In the genomic region with DNA sequence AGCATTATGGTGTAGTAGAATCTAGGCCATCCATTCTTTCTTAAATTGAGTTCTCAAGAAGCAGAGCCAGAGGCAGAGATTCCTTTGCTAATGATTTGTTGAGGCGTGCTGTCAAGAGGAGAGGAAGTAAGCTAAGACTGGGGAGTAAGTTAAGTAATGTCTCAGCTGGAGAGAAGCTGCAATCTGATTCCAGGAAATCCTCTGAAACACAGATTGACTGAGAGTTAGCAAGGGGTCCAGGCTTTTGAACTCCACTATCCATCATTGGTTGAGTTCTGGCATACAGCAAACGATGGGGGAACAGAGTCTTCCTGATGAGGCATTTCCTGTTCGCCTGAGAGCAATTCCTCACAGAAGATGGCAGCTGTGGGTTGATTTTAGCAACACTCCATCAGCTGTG, we compare ENCODE assay signal across 1 cellular context.
TF ChIP-seq lines count a peak whose summit lies in the region.

No MANE protein-coding gene starts in this region.

TF ChIP-seq in GM23338, 12 proteins besides CTCF, POLR2A, EP300 and RAD21 (continued from another document):
- TF ChIP-seq, protein P1, sequence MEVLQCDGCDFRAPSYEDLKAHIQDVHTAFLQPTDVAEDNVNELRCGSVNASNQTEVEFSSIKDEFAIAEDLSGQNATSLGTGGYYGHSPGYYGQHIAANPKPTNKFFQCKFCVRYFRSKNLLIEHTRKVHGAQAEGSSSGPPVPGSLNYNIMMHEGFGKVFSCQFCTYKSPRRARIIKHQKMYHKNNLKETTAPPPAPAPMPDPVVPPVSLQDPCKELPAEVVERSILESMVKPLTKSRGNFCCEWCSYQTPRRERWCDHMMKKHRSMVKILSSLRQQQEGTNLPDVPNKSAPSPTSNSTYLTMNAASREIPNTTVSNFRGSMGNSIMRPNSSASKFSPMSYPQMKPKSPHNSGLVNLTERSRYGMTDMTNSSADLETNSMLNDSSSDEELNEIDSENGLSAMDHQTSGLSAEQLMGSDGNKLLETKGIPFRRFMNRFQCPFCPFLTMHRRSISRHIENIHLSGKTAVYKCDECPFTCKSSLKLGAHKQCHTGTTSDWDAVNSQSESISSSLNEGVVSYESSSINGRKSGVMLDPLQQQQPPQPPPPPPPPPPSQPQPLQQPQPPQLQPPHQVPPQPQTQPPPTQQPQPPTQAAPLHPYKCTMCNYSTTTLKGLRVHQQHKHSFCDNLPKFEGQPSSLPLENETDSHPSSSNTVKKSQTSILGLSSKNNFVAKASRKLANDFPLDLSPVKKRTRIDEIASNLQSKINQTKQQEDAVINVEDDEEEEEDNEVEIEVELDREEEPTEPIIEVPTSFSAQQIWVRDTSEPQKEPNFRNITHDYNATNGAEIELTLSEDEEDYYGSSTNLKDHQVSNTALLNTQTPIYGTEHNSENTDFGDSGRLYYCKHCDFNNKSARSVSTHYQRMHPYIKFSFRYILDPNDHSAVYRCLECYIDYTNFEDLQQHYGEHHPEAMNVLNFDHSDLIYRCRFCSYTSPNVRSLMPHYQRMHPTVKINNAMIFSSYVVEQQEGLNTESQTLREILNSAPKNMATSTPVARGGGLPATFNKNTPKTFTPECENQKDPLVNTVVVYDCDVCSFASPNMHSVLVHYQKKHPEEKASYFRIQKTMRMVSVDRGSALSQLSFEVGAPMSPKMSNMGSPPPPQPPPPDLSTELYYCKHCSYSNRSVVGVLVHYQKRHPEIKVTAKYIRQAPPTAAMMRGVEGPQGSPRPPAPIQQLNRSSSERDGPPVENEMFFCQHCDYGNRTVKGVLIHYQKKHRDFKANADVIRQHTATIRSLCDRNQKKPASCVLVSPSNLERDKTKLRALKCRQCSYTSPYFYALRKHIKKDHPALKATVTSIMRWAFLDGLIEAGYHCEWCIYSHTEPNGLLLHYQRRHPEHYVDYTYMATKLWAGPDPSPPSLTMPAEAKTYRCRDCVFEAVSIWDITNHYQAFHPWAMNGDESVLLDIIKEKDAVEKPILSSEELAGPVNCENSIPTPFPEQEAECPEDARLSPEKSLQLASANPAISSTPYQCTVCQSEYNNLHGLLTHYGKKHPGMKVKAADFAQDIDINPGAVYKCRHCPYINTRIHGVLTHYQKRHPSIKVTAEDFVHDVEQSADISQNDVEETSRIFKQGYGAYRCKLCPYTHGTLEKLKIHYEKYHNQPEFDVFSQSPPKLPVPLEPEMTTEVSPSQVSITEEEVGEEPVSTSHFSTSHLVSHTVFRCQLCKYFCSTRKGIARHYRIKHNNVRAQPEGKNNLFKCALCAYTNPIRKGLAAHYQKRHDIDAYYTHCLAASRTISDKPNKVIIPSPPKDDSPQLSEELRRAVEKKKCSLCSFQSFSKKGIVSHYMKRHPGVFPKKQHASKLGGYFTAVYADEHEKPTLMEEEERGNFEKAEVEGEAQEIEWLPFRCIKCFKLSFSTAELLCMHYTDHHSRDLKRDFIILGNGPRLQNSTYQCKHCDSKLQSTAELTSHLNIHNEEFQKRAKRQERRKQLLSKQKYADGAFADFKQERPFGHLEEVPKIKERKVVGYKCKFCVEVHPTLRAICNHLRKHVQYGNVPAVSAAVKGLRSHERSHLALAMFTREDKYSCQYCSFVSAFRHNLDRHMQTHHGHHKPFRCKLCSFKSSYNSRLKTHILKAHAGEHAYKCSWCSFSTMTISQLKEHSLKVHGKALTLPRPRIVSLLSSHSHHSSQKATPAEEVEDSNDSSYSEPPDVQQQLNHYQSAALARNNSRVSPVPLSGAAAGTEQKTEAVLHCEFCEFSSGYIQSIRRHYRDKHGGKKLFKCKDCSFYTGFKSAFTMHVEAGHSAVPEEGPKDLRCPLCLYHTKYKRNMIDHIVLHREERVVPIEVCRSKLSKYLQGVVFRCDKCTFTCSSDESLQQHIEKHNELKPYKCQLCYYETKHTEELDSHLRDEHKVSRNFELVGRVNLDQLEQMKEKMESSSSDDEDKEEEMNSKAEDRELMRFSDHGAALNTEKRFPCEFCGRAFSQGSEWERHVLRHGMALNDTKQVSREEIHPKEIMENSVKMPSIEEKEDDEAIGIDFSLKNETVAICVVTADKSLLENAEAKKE (CRISPR knock-in tag; IDR thresholded peaks at IDR 0.05): no peak
- TF ChIP-seq CREB1 (CRISPR knock-in tag; IDR thresholded peaks at IDR 0.05; ENCODE audit: low read depth): no peak
- no peak for TF ChIP-seq JUNB (IDR thresholded peaks at IDR 0.05; ENCODE audit: unreplicated experiment)
- TF ChIP-seq POLR2AphosphoS5 (IDR thresholded peaks at IDR 0.05; ENCODE audit: low read depth): no peak
- no peak for TF ChIP-seq STAT1 (IDR thresholded peaks at IDR 0.05; ENCODE audit: unreplicated experiment)
